21 cellular contexts compared by ENCODE assay signal in the genomic region with DNA sequence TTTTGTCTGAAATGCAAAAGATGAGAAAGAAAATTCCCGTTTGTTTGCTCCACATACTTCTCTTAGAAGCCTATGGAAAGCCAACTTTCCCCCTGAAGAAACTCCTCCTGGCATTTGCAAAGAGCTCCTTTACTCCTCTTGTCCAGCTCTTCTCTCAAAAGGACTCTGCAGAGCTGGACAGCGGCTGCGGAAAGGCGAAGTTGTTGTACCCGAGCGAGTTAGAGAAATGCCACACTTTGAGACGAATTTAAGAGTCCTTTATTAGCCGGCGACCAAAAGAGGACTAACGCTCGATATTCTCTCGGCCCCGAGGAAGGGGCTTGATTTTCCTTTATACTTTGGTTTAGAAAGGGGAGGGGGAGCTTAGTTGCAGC.
DNase-seq lines count a peak whose midpoint lies in the region; ATAC-seq, FAIRE-seq and TF ChIP-seq lines count a peak whose summit lies in the region.
"Had no signal": no experiment of that assay in that cellular context is flagged by ENCODE, and none has a peak within 500 bp of the region (broad histone marks: within the 10 kb centered on the region; RNA-seq: fewer than 3 reads in every experiment).

No MANE protein-coding gene starts in this region.

- H2AFZ ChIP-seq in GM23338 = no peak overlapping the region; the same call in 1 of the 2 replicates
- H2AFZ ChIP-seq in OCI-LY7 (ENCODE audit: low read length) = no peak overlapping the region

- POLR2A ChIA-PET in A549 (lab: Yijun Ruan, JAX) (interaction anchor here (0.6 kb wide), 1 partner anchor 37 kb away, joined by 3 read pairs; no protein-coding TSS in a partner anchor), Panc1 (lab: Charles Lee) (interaction anchor here (0.6 kb wide), 2 partner anchors 38 to 1619 kb away, joined by 3 read pairs; no protein-coding TSS in a partner anchor), OCI-LY7 (lab: Charles Lee) (no interaction called here)

- BruUV-seq in Panc1 (replicated peaks; lab: Mats Ljungman, UMichigan) (no TSS peak), OCI-LY7 (replicated peaks; lab: Mats Ljungman, UMichigan) (no TSS peak)

- peaks cover 52% of the 10 kb centered on the region for H3K4me1 Mint-ChIP-seq in GM23338
- H3K4me1 Mint-ChIP-seq: activated CD4-positive, alpha-beta memory T cell treated with anti-CD3 and anti-CD28 coated beads, Interleukin-2, amount 10 ng/mL, durations not matched to agents 7 days and 5 days had no signal

- no peak for TF ChIP-seq EP300 in A549 (IDR thresholded peaks at IDR 0.05)

- ATAC-seq in A549 = no peak
- no peak for ATAC-seq in GM23338
- no peak for ATAC-seq in Panc1
- ATAC-seq in GM19023 (IDR thresholded peaks at IDR 0.05; ENCODE audit: unreplicated experiment) = no peak
- no peak for ATAC-seq in GM18870 (IDR thresholded peaks at IDR 0.05; ENCODE audit: unreplicated experiment)
- ATAC-seq: mucosa of descending colon had no signal

- H3K27me3 Mint-ChIP-seq in GM23338 (ENCODE audit: insufficient read depth, low read depth, poor library complexity) = peaks cover 89% of the 10 kb centered on the region

- no peaks in the 10 kb centered on the region for H3K4me1 ChIP-seq in A549
- peaks cover 67% of the 10 kb centered on the region for H3K4me1 ChIP-seq in GM23338 (ENCODE audit: insufficient read depth)
- peaks cover 6% of the 10 kb centered on the region for H3K4me1 ChIP-seq in Panc1 (ENCODE audit: control insufficient read depth, insufficient read depth, low read length)
- no peaks in the 10 kb centered on the region for H3K4me1 ChIP-seq in OCI-LY7 (ENCODE audit: insufficient read depth, low read length, poor library complexity, severe bottlenecking)

- H3K4me3 ChIP-seq in A549 (peak overlapping the region; percentile 41), GM23338 (peak overlapping the region; percentile 55), Panc1 (ENCODE audit: low read depth in 2 of 2, low read length in 2 of 2) (peak overlapping the region; percentile 52 to 83), iPS-18c (ENCODE audit: insufficient read depth, low read depth, low read length) (peak overlapping the region; percentile 40), OCI-LY7 (ENCODE audit: low read depth, low read length, poor library complexity, severe bottlenecking) (no peak overlapping the region)
- H3K4me3 ChIP-seq: mucosa of descending colon had no signal

- no peak for FAIRE-seq in A549 (lab: Jason Lieb, UNC)
- FAIRE-seq: urothelium cell line had no signal

- H3K36me3 Mint-ChIP-seq in GM23338 (ENCODE audit: low read depth) = 0 out of 3 replicates have a peak, but pooled peaks cover 2% of the 10 kb centered on the region

- no peak for TF ChIP-seq POLR2A in A549 (IDR thresholded peaks at IDR 0.05; ENCODE audit: low read length)

- peaks cover 40% of the 10 kb centered on the region for H3F3A ChIP-seq in GM23338 (replicated peaks; ENCODE audit: low read depth)

- no peak overlapping the region for H3K27ac ChIP-seq in A549
- H3K27ac ChIP-seq in GM23338 (ENCODE audit: low read depth) = no peak overlapping the region
- no peak overlapping the region for H3K27ac ChIP-seq in Panc1 (ENCODE audit: low read length)
- no peak overlapping the region for H3K27ac ChIP-seq in OCI-LY7 (ENCODE audit: low read depth, low read length, poor library complexity, severe bottlenecking)

- H3K9me3 ChIP-seq in A549 (no peaks in the 10 kb centered on the region), Panc1 (ENCODE audit: control insufficient read depth, insufficient read depth, low read depth, low read length) (no peaks in the 10 kb centered on the region), iPS-18c (ENCODE audit: control insufficient read depth, insufficient read depth, low read length) (peaks cover 2% of the 10 kb centered on the region), OCI-LY7 (ENCODE audit: low read length) (no peaks in the 10 kb centered on the region)
- H3K9me3 ChIP-seq: mucosa of descending colon had no signal

- in situ Hi-C loops in Panc1 (cut with HindIII; ENCODE audit: low pct_unique_long_range_greater_than_20kb, low sequenced_read_pairs) = no loop called here

- H3K4me2 ChIP-seq in A549 (peak overlapping the region; percentile 55), GM23338 (peak overlapping the region; percentile 85), OCI-LY7 (ENCODE audit: low read length) (no peak overlapping the region)

- peak overlapping the region; percentile 76 for H3K4me3 Mint-ChIP-seq in GM23338
- H3K4me3 Mint-ChIP-seq: activated CD4-positive, alpha-beta memory T cell treated with anti-CD3 and anti-CD28 coated beads, Interleukin-2, amount 10 ng/mL, durations not matched to agents 7 days and 5 days; neural crest cell; T-helper 2 cell treated with Interferon-gamma antibody and Interleukin-4, amounts not matched to agents 5 μg/mL and 100 μg/mL, for 36 hours had no signal

- H3K9me3 Mint-ChIP-seq in GM23338 = no peaks in the 10 kb centered on the region; the same call in 2 of the 3 replicates
- H3K9me3 Mint-ChIP-seq: neural crest cell had no signal

- CTCF ChIA-PET in A549 (lab: Yijun Ruan, JAX) = interaction anchor here (1.1 to 1.5 kb wide), 2 partner anchors 10 to 12 kb away, joined by 5 read pairs; no protein-coding TSS in a partner anchor
- CTCF ChIA-PET in Panc1 (lab: Charles Lee) = interaction anchor here (0.7 kb wide), 1 partner anchor 20 kb away, joined by 3 read pairs; no protein-coding TSS in a partner anchor
- CTCF ChIA-PET in OCI-LY7 (lab: Charles Lee; ENCODE audit: unreplicated experiment) = no interaction called here

- H3K79me2 ChIP-seq in GM23338 (replicated peaks; ENCODE audit: insufficient read depth) (no peaks in the 10 kb centered on the region), OCI-LY7 (ENCODE audit: insufficient read depth, low read depth, low read length) (no peaks in the 10 kb centered on the region)

- TF ChIP-seq CTCF in A549 (IDR thresholded peaks at IDR 0.05) (no peak), GM23338 (conservative IDR thresholded peaks at IDR 0.05; ENCODE audit: low read depth in 2 of 2) (no peak), Panc1 (IDR thresholded peaks at IDR 0.05) (no peak), OCI-LY7 (conservative IDR thresholded peaks at IDR 0.05; ENCODE audit: low read length) (no peak)

- TF ChIP-seq RAD21 in A549 (conservative IDR thresholded peaks at IDR 0.05 in 1 of 2, IDR thresholded peaks at IDR 0.05 in 1 of 2) = no peak

- H3K36me3 ChIP-seq in GM23338 (ENCODE audit: insufficient read depth) (no peaks in the 10 kb centered on the region), Panc1 (ENCODE audit: control insufficient read depth, insufficient read depth, low read length) (no peaks in the 10 kb centered on the region), OCI-LY7 (ENCODE audit: insufficient read depth, low read length) (no peaks in the 10 kb centered on the region)

- H3K9me2 ChIP-seq in GM23338 (ENCODE audit: insufficient read depth) (no peaks in the 10 kb centered on the region), OCI-LY7 (ENCODE audit: insufficient read depth, low read length) (no peaks in the 10 kb centered on the region)

- 57% methylated on average over 13 of the region's 13 CpGs for WGBS in A549 (ENCODE audit: missing lambda C conversion rate)

- H4K20me1 ChIP-seq in GM23338 (replicated peaks; ENCODE audit: insufficient read depth) = peaks cover 26% of the 10 kb centered on the region
- H4K20me1 ChIP-seq in OCI-LY7 (ENCODE audit: insufficient read depth, low read length) = no peaks in the 10 kb centered on the region

- DNase-seq in A549 (ENCODE audit: low read depth in 1 of 2, low spot score in 1 of 2) = no peak
- DNase-seq in GM23338 (ENCODE audit: low spot score) = no peak
- no peak for DNase-seq in Panc1 (ENCODE audit: low read depth, low spot score)
- DNase-seq in OCI-LY7 (ENCODE audit: low spot score) = no peak
- no peak for DNase-seq in SW 1271 (lab: John Stamatoyannopoulos, UW)
- DNase-seq: activated CD4-positive, alpha-beta memory T cell treated with anti-CD3 and anti-CD28 coated beads, Interleukin-2, amount 10 ng/mL, durations not matched to agents 7 days and 5 days; activated CD4-positive, CD25-positive, alpha-beta regulatory T cell; activated gamma-delta T cell treated with Interleukin-2 at 50 U/mL for 16 hours; amniotic stem cell; C1 segment of cervical spinal cord; GF-D8; mucosa of descending colon; NCI-H2081; NCI-H345 had no signal

- H3K27ac Mint-ChIP-seq in GM23338 = no peak overlapping the region
- H3K27ac Mint-ChIP-seq: activated CD4-positive, alpha-beta memory T cell treated with anti-CD3 and anti-CD28 coated beads, Interleukin-2, amount 10 ng/mL, durations not matched to agents 7 days and 5 days; progenitor cell of endocrine pancreas; T-helper 2 cell treated with Interferon-gamma antibody and Interleukin-4, amounts not matched to agents 5 μg/mL and 100 μg/mL, for 36 hours had no signal

- intact Hi-C loops in Panc1 (cut with micrococcal nuclease; ENCODE audit: unreplicated experiment) (no loop called here), OCI-LY7 (cut with micrococcal nuclease; ENCODE audit: unreplicated experiment) (no loop called here)

- H3K27me3 ChIP-seq in GM23338 (ENCODE audit: insufficient read depth) (peaks cover 99% of the 10 kb centered on the region), Panc1 (ENCODE audit: control insufficient read depth, insufficient read depth, low read length) (peaks cover 7% of the 10 kb centered on the region; the same call in 1 of the 2 replicates)

TF ChIP-seq in A549, 52 proteins besides CTCF, POLR2A, EP300 and RAD21 (continues in another document):
- TF ChIP-seq EHF (CRISPR knock-in tag; IDR thresholded peaks at IDR 0.05) = no peak
- TF ChIP-seq SMC3 (IDR thresholded peaks at IDR 0.05) = no peak
- no peak for TF ChIP-seq HOXA7 (CRISPR knock-in tag; IDR thresholded peaks at IDR 0.05)
- no peak for TF ChIP-seq NFE2L2 (conservative IDR thresholded peaks at IDR 0.05; ENCODE audit: low read length)
- no peak for TF ChIP-seq KDM1A (IDR thresholded peaks at IDR 0.05; ENCODE audit: low read depth)
- no peak for TF ChIP-seq JUNB (IDR thresholded peaks at IDR 0.05)
- no peak for TF ChIP-seq EHMT2 (IDR thresholded peaks at IDR 0.05; ENCODE audit: low read depth)

TF ChIP-seq in GM23338, 12 proteins besides CTCF, POLR2A, EP300 and RAD21:
- TF ChIP-seq STAT1 (IDR thresholded peaks at IDR 0.05; ENCODE audit: unreplicated experiment) (no peak), EZH2 (IDR thresholded peaks at IDR 0.05; ENCODE audit: low read depth, unreplicated experiment) (peak; percentile 3)
